Comparison of ENCODE assay signal across 19 cellular contexts in the genomic region with DNA sequence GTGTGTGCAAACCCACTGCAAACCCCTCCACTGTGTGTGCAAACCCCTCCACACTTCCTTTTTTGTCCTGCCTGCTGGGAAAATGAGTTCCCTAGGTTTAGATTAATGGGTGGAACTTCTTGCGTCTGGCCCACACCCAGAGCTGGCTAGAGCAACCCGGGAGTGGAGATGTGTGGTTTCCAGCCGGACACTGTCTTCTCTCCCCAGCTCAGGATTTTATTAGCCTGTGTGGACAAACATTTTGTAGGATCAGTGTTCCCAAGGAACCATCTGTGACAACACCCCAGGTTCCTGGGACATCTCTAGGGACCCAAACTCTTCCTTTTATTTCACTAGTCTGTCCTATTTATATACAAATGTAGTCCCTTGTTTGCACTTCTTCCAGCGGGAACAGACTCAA. TPM values are rescaled to one million over a fixed set of nuclear protein-coding genes. Genes with fewer than 3 reads are reported as not detected.
A peak's percentile ranks its signal among the peaks of the same experiment; 100 is the strongest.
DNase-seq lines count a peak whose midpoint lies in the region; ATAC-seq, FAIRE-seq and TF ChIP-seq lines count a peak whose summit lies in the region.
"Had no signal": no experiment of that assay in that cellular context is flagged by ENCODE, and none has a peak within 500 bp of the region (broad histone marks: within the 10 kb centered on the region; RNA-seq: fewer than 3 reads in every experiment).

No MANE protein-coding gene starts in this region.

- DNase-seq in left ventricle myocardium superior (no peak), Right ventricle myocardium inferior (ENCODE audit: missing footprints) (no peak), kidney (peak; percentile 29), dermis blood vessel endothelial cell (no peak)
- no peak for DNase-seq in activated T-helper 1 cell treated with anti-CD3 and anti-CD28 coated beads, Interleukin-12 subunit alpha, Interleukin-12 subunit beta, Interleukin-2, Interleukin-4 antibody, amounts not matched to agents 30 ng/mL and 10 ng/mL and 1 ng/mL, durations not matched to agents 14 hours and 24 hours and 36 hours (ENCODE audit: low spot score)
- no peak for DNase-seq in NK-92 treated with Interleukin-12 subunit alpha and Interleukin-12 subunit beta, amount 100 ng/mL, for 24 hours (lab: John Stamatoyannopoulos, UW)
- DNase-seq: 8988T; CD4-positive, alpha-beta T cell; DMS153; DMS79 treated with DMSO at 0.1 percent for 48 hours; EL; H9 had no signal

- ATAC-seq in left ventricle myocardium superior = peak; percentile 41
- ATAC-seq in Right ventricle myocardium inferior = no peak

- intact Hi-C loops in left ventricle myocardium superior (cut with micrococcal nuclease) (no loop called here), Right ventricle myocardium inferior (cut with DNase I) (no loop called here), kidney (cut with DNase I) (no loop called here)
- intact Hi-C loops in activated T-helper 1 cell treated with anti-CD3 and anti-CD28 coated beads, Interleukin-12 subunit alpha, Interleukin-12 subunit beta, Interleukin-2, Interleukin-4 antibody, amounts not matched to agents 30 ng/mL and 10 ng/mL and 1 ng/mL, durations not matched to agents 14 hours and 24 hours and 36 hours (cut with micrococcal nuclease) = no loop called here

- H3K27me3 ChIP-seq in rectal smooth muscle tissue (ENCODE audit: control insufficient read depth, insufficient read depth, low read length) = no peaks in the 10 kb centered on the region

- no peak for TF ChIP-seq CTCF in kidney (IDR thresholded peaks at IDR 0.05; ENCODE audit: borderline replicate concordance, extremely low read depth, insufficient read depth)

- no peaks in the 10 kb centered on the region for H3K36me3 Mint-ChIP-seq in activated T-helper 1 cell treated with anti-CD3 and anti-CD28 coated beads, Interleukin-12 subunit alpha, Interleukin-12 subunit beta, Interleukin-2, Interleukin-4 antibody, amounts not matched to agents 30 ng/mL and 10 ng/mL and 1 ng/mL, durations not matched to agents 14 hours and 24 hours and 36 hours (ENCODE audit: low read depth)

- no peaks in the 10 kb centered on the region for H3K9me3 ChIP-seq in kidney (ENCODE audit: control insufficient read depth in 1 of 2, low read length in 2 of 2)
- H3K9me3 ChIP-seq: BLaER1 treated with 17β-estradiol and CSF1 and Interleukin-3, amounts not matched to agents 10 nM and 100 nM had no signal

- FAIRE-seq in kidney (lab: Jason Lieb, UNC) = no peak
- FAIRE-seq: G401.6, GM12891, HepG2, HTR-8/SVneo had no signal

- H3K9me3 Mint-ChIP-seq in activated T-helper 1 cell treated with anti-CD3 and anti-CD28 coated beads, Interleukin-12 subunit alpha, Interleukin-12 subunit beta, Interleukin-2, Interleukin-4 antibody, amounts not matched to agents 30 ng/mL and 10 ng/mL and 1 ng/mL, durations not matched to agents 14 hours and 24 hours and 36 hours = no peaks in the 10 kb centered on the region
- H3K9me3 Mint-ChIP-seq: CD4-positive, alpha-beta T cell had no signal

- H3K4me1 ChIP-seq in kidney (ENCODE audit: control insufficient read depth in 1 of 2, insufficient read depth in 1 of 2, low read depth in 1 of 2, low read length in 2 of 2) (no peaks in the 10 kb centered on the region), rectal smooth muscle tissue (ENCODE audit: control insufficient read depth, insufficient read depth, low read length) (peaks cover 5% of the 10 kb centered on the region)

- H3K9ac ChIP-seq in kidney (ENCODE audit: low read length in 2 of 2) = no peak overlapping the region
- no peak overlapping the region for H3K9ac ChIP-seq in rectal smooth muscle tissue (ENCODE audit: low read length)
- H3K9ac ChIP-seq: BLaER1 treated with 17β-estradiol and CSF1 and Interleukin-3, amounts not matched to agents 10 nM and 100 nM had no signal

- H3K4me3 Mint-ChIP-seq in activated T-helper 1 cell treated with anti-CD3 and anti-CD28 coated beads, Interleukin-12 subunit alpha, Interleukin-12 subunit beta, Interleukin-2, Interleukin-4 antibody, amounts not matched to agents 30 ng/mL and 10 ng/mL and 1 ng/mL, durations not matched to agents 14 hours and 24 hours and 36 hours = no peak overlapping the region
- H3K4me3 Mint-ChIP-seq: CD4-positive, alpha-beta T cell; GM23338; H9 had no signal

- H3K27ac ChIP-seq in kidney (ENCODE audit: low read depth in 2 of 2, low read length in 2 of 2) = no peak overlapping the region
- peak overlapping the region; percentile 34 for H3K27ac ChIP-seq in rectal smooth muscle tissue (ENCODE audit: low read depth, low read length)
- H3K27ac ChIP-seq: BLaER1 treated with 17β-estradiol and CSF1 and Interleukin-3, amounts not matched to agents 10 nM and 100 nM had no signal

- H3K4me1 Mint-ChIP-seq in activated T-helper 1 cell treated with anti-CD3 and anti-CD28 coated beads, Interleukin-12 subunit alpha, Interleukin-12 subunit beta, Interleukin-2, Interleukin-4 antibody, amounts not matched to agents 30 ng/mL and 10 ng/mL and 1 ng/mL, durations not matched to agents 14 hours and 24 hours and 36 hours (ENCODE audit: low read depth) = no peaks in the 10 kb centered on the region

- peaks cover 17% of the 10 kb centered on the region for H3K27me3 Mint-ChIP-seq in activated T-helper 1 cell treated with anti-CD3 and anti-CD28 coated beads, Interleukin-12 subunit alpha, Interleukin-12 subunit beta, Interleukin-2, Interleukin-4 antibody, amounts not matched to agents 30 ng/mL and 10 ng/mL and 1 ng/mL, durations not matched to agents 14 hours and 24 hours and 36 hours (ENCODE audit: insufficient read depth)

- no peak overlapping the region for H3K27ac Mint-ChIP-seq in activated T-helper 1 cell treated with anti-CD3 and anti-CD28 coated beads, Interleukin-12 subunit alpha, Interleukin-12 subunit beta, Interleukin-2, Interleukin-4 antibody, amounts not matched to agents 30 ng/mL and 10 ng/mL and 1 ng/mL, durations not matched to agents 14 hours and 24 hours and 36 hours
- H3K27ac Mint-ChIP-seq: CD4-positive, alpha-beta T cell; GM23338 had no signal

- H3K36me3 ChIP-seq in kidney (ENCODE audit: control insufficient read depth in 1 of 2, insufficient read depth in 2 of 2, low read length in 2 of 2) (no peaks in the 10 kb centered on the region), rectal smooth muscle tissue (ENCODE audit: control insufficient read depth, insufficient read depth, low read length) (no peaks in the 10 kb centered on the region)
- H3K36me3 ChIP-seq: BLaER1 treated with 17β-estradiol and CSF1 and Interleukin-3, amounts not matched to agents 10 nM and 100 nM had no signal

- H3K4me3 ChIP-seq in kidney (ENCODE audit: low read length in 2 of 2) (no peak overlapping the region), rectal smooth muscle tissue (ENCODE audit: low read length) (no peak overlapping the region)
- H3K4me3 ChIP-seq: BLaER1 treated with 17β-estradiol and CSF1 and Interleukin-3, amounts not matched to agents 10 nM and 100 nM; GM23338 had no signal

RNA-seq across cellular contexts. Expression of a gene that starts 9.6 kb away (rescaled TPM):
- 2.3 TPM for total RNA-seq in left ventricle myocardium superior
- total RNA-seq in Right ventricle myocardium inferior = 2.7 TPM
- total RNA-seq in kidney = 24.9 TPM
- polyA plus RNA-seq in kidney (ENCODE audit: insufficient read depth, low read depth, low replicate concordance) = 1.1 TPM
- total RNA-seq in activated T-helper 1 cell treated with anti-CD3 and anti-CD28 coated beads, Interleukin-12 subunit alpha, Interleukin-12 subunit beta, Interleukin-2, Interleukin-4 antibody, amounts not matched to agents 30 ng/mL and 10 ng/mL and 1 ng/mL, durations not matched to agents 14 hours and 24 hours and 36 hours = 1.9 and 2.0 TPM in 2 replicates
- 12.1 and 14.2 TPM in 2 replicates for total RNA-seq in dermis blood vessel endothelial cell

RNA-seq across cellular contexts. Expression of a gene that starts 30.0 kb away (rescaled TPM):
- total RNA-seq in left ventricle myocardium superior (6.8 TPM), Right ventricle myocardium inferior (3.7 TPM), kidney (19.6 TPM), dermis blood vessel endothelial cell (26.4 and 51.2 TPM in 2 replicates)
- 5.4 TPM for polyA plus RNA-seq in kidney (ENCODE audit: insufficient read depth, low read depth, low replicate concordance)
- not detected in 2 replicates for total RNA-seq in activated T-helper 1 cell treated with anti-CD3 and anti-CD28 coated beads, Interleukin-12 subunit alpha, Interleukin-12 subunit beta, Interleukin-2, Interleukin-4 antibody, amounts not matched to agents 30 ng/mL and 10 ng/mL and 1 ng/mL, durations not matched to agents 14 hours and 24 hours and 36 hours
- total RNA-seq: CD4-positive, alpha-beta T cell; HepG2 had no signal
- polyA plus RNA-seq: HepG2 had no signal
